Comparison of ENCODE assay signal across 8 cellular contexts in genomic region chr4:120066182-120066524, GRCh38. TPM values are rescaled to one million over a fixed set of nuclear protein-coding genes. Genes with fewer than 3 reads are reported as not detected.
A peak's percentile ranks its signal among the peaks of the same experiment; 100 is the strongest.
DNase-seq lines count a peak whose midpoint lies in the region; ATAC-seq, FAIRE-seq and TF ChIP-seq lines count a peak whose summit lies in the region.

No MANE protein-coding gene starts in this region.

- ATAC-seq in HG03139 (IDR thresholded peaks at IDR 0.05; ENCODE audit: unreplicated experiment): peak; percentile 57

- peaks cover 33% of the 10 kb centered on the region for H3K36me3 Mint-ChIP-seq in activated naive CD4-positive, alpha-beta T cell treated with anti-CD3 and anti-CD28 coated beads for 36 hours (ENCODE audit: low read depth)
- H3K36me3 Mint-ChIP-seq in T-helper 2 cell treated with Interferon-gamma antibody and Interleukin-4, amounts not matched to agents 5 μg/mL and 100 μg/mL, for 36 hours (ENCODE audit: low read depth): peaks cover 34% of the 10 kb centered on the region

- FAIRE-seq in small intestine (lab: Jason Lieb, UNC): no peak

- no peaks in the 10 kb centered on the region for H3K27me3 ChIP-seq in small intestine (ENCODE audit: control insufficient read depth in 2 of 2, insufficient read depth in 2 of 2, low read length in 2 of 2)

- peaks cover 55% of the 10 kb centered on the region for H3K4me1 Mint-ChIP-seq in activated naive CD4-positive, alpha-beta T cell treated with anti-CD3 and anti-CD28 coated beads for 36 hours (ENCODE audit: low read depth)
- peaks cover 50% of the 10 kb centered on the region for H3K4me1 Mint-ChIP-seq in T-helper 2 cell treated with Interferon-gamma antibody and Interleukin-4, amounts not matched to agents 5 μg/mL and 100 μg/mL, for 36 hours (ENCODE audit: low read depth)

- H3K9me3 ChIP-seq in small intestine (ENCODE audit: control insufficient read depth, low read depth): no peaks in the 10 kb centered on the region

- no peak for TF ChIP-seq CTCF in fibroblast of the aortic adventitia (IDR thresholded peaks at IDR 0.05; ENCODE audit: insufficient read depth, low read length)

- no peaks in the 10 kb centered on the region for H3K36me3 ChIP-seq in small intestine (ENCODE audit: control insufficient read depth in 2 of 2, insufficient read depth in 2 of 2, low read length in 2 of 2)

- intact Hi-C loops in activated naive CD4-positive, alpha-beta T cell treated with anti-CD3 and anti-CD28 coated beads for 36 hours (cut with micrococcal nuclease): loop anchor here (1.0 kb wide), 6 partner anchors 438 to 1630 kb away; partner anchors contain the start of genes ANXA5, PDE5A and PRDM5

- H3K4me3 ChIP-seq in fibroblast of the aortic adventitia (ENCODE audit: low read depth, low read length): peak overlapping the region; percentile 88
- H3K4me3 ChIP-seq in small intestine (ENCODE audit: low read depth in 1 of 2, low read length in 2 of 2): peak overlapping the region; percentile 62 to 77

- H3K4me1 ChIP-seq in small intestine (ENCODE audit: control insufficient read depth in 2 of 2, insufficient read depth in 1 of 2, low read depth in 1 of 2, low read length in 1 of 2): no peaks in the 10 kb centered on the region

- WGBS in small intestine, 3 donors: 0 to 1% (median 0%) methylated on average over 14 of the region's 14 CpGs

- no peaks in the 10 kb centered on the region for H3K9me3 Mint-ChIP-seq in activated naive CD4-positive, alpha-beta T cell treated with anti-CD3 and anti-CD28 coated beads for 36 hours
- no peaks in the 10 kb centered on the region for H3K9me3 Mint-ChIP-seq in T-helper 2 cell treated with Interferon-gamma antibody and Interleukin-4, amounts not matched to agents 5 μg/mL and 100 μg/mL, for 36 hours

- peak overlapping the region; percentile 65 to 97 for H3K27ac ChIP-seq in small intestine (ENCODE audit: low read depth in 1 of 2, low read length in 1 of 2)

- no peaks in the 10 kb centered on the region for H3K27me3 Mint-ChIP-seq in activated naive CD4-positive, alpha-beta T cell treated with anti-CD3 and anti-CD28 coated beads for 36 hours (ENCODE audit: low read depth)
- H3K27me3 Mint-ChIP-seq in T-helper 2 cell treated with Interferon-gamma antibody and Interleukin-4, amounts not matched to agents 5 μg/mL and 100 μg/mL, for 36 hours (ENCODE audit: low read depth): no peaks in the 10 kb centered on the region

- H3K27ac Mint-ChIP-seq in activated naive CD4-positive, alpha-beta T cell treated with anti-CD3 and anti-CD28 coated beads for 36 hours: peak overlapping the region; percentile 97
- peak overlapping the region; percentile 99 for H3K27ac Mint-ChIP-seq in T-helper 2 cell treated with Interferon-gamma antibody and Interleukin-4, amounts not matched to agents 5 μg/mL and 100 μg/mL, for 36 hours

- CTCF ChIA-PET in activated naive CD4-positive, alpha-beta T cell treated with anti-CD3 and anti-CD28 coated beads for 36 hours (lab: Charles Lee): interaction anchor here (0.6 to 1.4 kb wide), 3 partner anchors 9 to 773 kb away, joined by 3 to 10 read pairs (median 6); no protein-coding TSS in a partner anchor

- peak; percentile 72 for DNase-seq in activated naive CD4-positive, alpha-beta T cell treated with anti-CD3 and anti-CD28 coated beads for 36 hours
- DNase-seq in activated naive CD4-positive, alpha-beta T cell treated with anti-CD3 and anti-CD28 coated beads, Interleukin-2, amount 50 U/mL, for 16 hours: no peak
- DNase-seq in T-helper 2 cell treated with Interferon-gamma antibody and Interleukin-4, amounts not matched to agents 5 μg/mL and 100 μg/mL, for 36 hours (ENCODE audit: low spot score): no peak
- DNase-seq in fibroblast of the aortic adventitia (ENCODE audit: low read depth) (no peak), small intestine (no peak), DMS53 (lab: John Stamatoyannopoulos, UW) (no peak), NCI-H2196 treated with DMSO at 0.1 percent for 48 hours (lab: John Stamatoyannopoulos, UW; ENCODE audit: unreplicated experiment) (no peak)

- peak overlapping the region; percentile 91 for H3K4me3 Mint-ChIP-seq in activated naive CD4-positive, alpha-beta T cell treated with anti-CD3 and anti-CD28 coated beads for 36 hours
- peak overlapping the region; percentile 96 for H3K4me3 Mint-ChIP-seq in T-helper 2 cell treated with Interferon-gamma antibody and Interleukin-4, amounts not matched to agents 5 μg/mL and 100 μg/mL, for 36 hours

RNA-seq across cellular contexts. Expression of gene MAD2L1, which starts 0.5 kb away (rescaled TPM):
- 100 to 1,000 TPM; 116 to 127 TPM for total RNA-seq in activated naive CD4-positive, alpha-beta T cell treated with anti-CD3 and anti-CD28 coated beads for 36 hours
- 2.5 and 36.5 TPM in 2 replicates for total RNA-seq in fibroblast of the aortic adventitia (ENCODE audit: low replicate concordance)
- 10 to 100 TPM in 1 of 3 donors, 1 to 10 TPM in 2; 3.2 to 32.3 (median 6.9) TPM for polyA plus RNA-seq in small intestine
